Comparison of ENCODE assay signal across 16 cellular contexts in genomic region chr11:126229782-126230540, GRCh38.
"Had no signal": no experiment of that assay in that cellular context is flagged by ENCODE, and none has a peak within 500 bp of the region (broad histone marks: within the 10 kb centered on the region; RNA-seq: fewer than 3 reads in every experiment).

No MANE protein-coding gene starts in this region.

- H3K4me3 ChIP-seq: colonic mucosa, heart right ventricle, ovary had no signal

- H3K9me3 ChIP-seq: colonic mucosa, heart right ventricle, ovary had no signal

- FAIRE-seq: frontal cortex had no signal

- H3K4me1 ChIP-seq: colonic mucosa had no signal

- H3K27me3 ChIP-seq: colonic mucosa, heart right ventricle, ovary had no signal

- ATAC-seq: activated CD8-positive, alpha-beta memory T cell treated with anti-CD3 and anti-CD28 coated beads, Interleukin-2, amount 10 ng/mL, durations not matched to agents 7 days and 5 days; heart right ventricle had no signal

- H3K9me3 Mint-ChIP-seq: activated naive CD8-positive, alpha-beta T cell treated with anti-CD3 and anti-CD28 coated beads for 36 hours; activated T-cell treated with anti-CD3 and anti-CD28 coated beads, Interleukin-2, amount 50 U/mL, for 24 hours had no signal

- H3K27me3 Mint-ChIP-seq: activated CD8-positive, alpha-beta memory T cell treated with anti-CD3 and anti-CD28 coated beads, Interleukin-2, amount 10 ng/mL, durations not matched to agents 7 days and 5 days; activated naive CD8-positive, alpha-beta T cell treated with anti-CD3 and anti-CD28 coated beads for 36 hours; activated T-cell treated with anti-CD3 and anti-CD28 coated beads, Interleukin-2, amount 50 U/mL, for 24 hours had no signal

- H3K36me3 ChIP-seq: colonic mucosa, ovary had no signal

- H3K4me1 Mint-ChIP-seq: activated CD8-positive, alpha-beta memory T cell treated with anti-CD3 and anti-CD28 coated beads, Interleukin-2, amount 10 ng/mL, durations not matched to agents 7 days and 5 days; neural crest cell had no signal

- H3K27ac Mint-ChIP-seq: activated CD8-positive, alpha-beta memory T cell treated with anti-CD3 and anti-CD28 coated beads, Interleukin-2, amount 10 ng/mL, durations not matched to agents 7 days and 5 days; activated naive CD8-positive, alpha-beta T cell treated with anti-CD3 and anti-CD28 coated beads for 36 hours; activated T-cell treated with anti-CD3 and anti-CD28 coated beads, Interleukin-2, amount 50 U/mL, for 24 hours had no signal

- H3K27ac ChIP-seq: colonic mucosa, ovary had no signal

- DNase-seq: activated CD4-positive, alpha-beta T cell treated with anti-CD3 and anti-CD28 coated beads, Interleukin-2, amount 50 U/mL, for 4 hours; activated CD4-positive, CD25-positive, alpha-beta regulatory T cell treated with anti-CD3 and anti-CD28 coated beads, Interleukin-2, amount 50 U/mL, for 72 hours; activated CD8-positive, alpha-beta memory T cell treated with anti-CD3 and anti-CD28 coated beads, Interleukin-2, amount 10 ng/mL, durations not matched to agents 7 days and 5 days; activated gamma-delta T cell; activated naive CD8-positive, alpha-beta T cell treated with anti-CD3 and anti-CD28 coated beads for 36 hours; activated T-cell treated with anti-CD3 and anti-CD28 coated beads, Interleukin-2, amount 50 U/mL, for 24 hours; colonic mucosa; effector CD4-positive, alpha-beta T cell; heart right ventricle; islet precursor cell; mesendoderm; ovary; SW 1271; trophoblast cell had no signal

- H3K4me3 Mint-ChIP-seq: activated CD8-positive, alpha-beta memory T cell treated with anti-CD3 and anti-CD28 coated beads, Interleukin-2, amount 10 ng/mL, durations not matched to agents 7 days and 5 days; activated naive CD8-positive, alpha-beta T cell treated with anti-CD3 and anti-CD28 coated beads for 36 hours; activated T-cell treated with anti-CD3 and anti-CD28 coated beads, Interleukin-2, amount 50 U/mL, for 24 hours; neural crest cell had no signal
